37 cellular contexts compared by ENCODE assay signal in genomic region chr12:103303484-103303883, GRCh38.
"Had no signal": no experiment of that assay in that cellular context is flagged by ENCODE, and none has a peak within 500 bp of the region (broad histone marks: within the 10 kb centered on the region; RNA-seq: fewer than 3 reads in every experiment).

No MANE protein-coding gene starts in this region.

- H3K9me3 ChIP-seq: MG63 had no signal

- H3K36me3 ChIP-seq: MG63 had no signal

- H3K4me3 ChIP-seq: MG63 had no signal

- DNase-seq: Kasumi-1, MG63, MM.1S, MV-4-11, NCI-H1048, NCI-H1092, NCI-H1092 treated with DMSO at 0.1 percent for 48 hours, NCI-H1105, NCI-H1105 treated with DMSO at 0.1 percent for 48 hours, NCI-H1417, NCI-H1417 treated with DMSO at 0.1 percent for 48 hours, NCI-H1436, NCI-H1436 treated with DMSO at 0.1 percent for 48 hours, NCI-H146, NCI-H1694, NCI-H1694 treated with DMSO at 0.1 percent for 48 hours, NCI-H187, NCI-H187 treated with DMSO at 0.1 percent for 48 hours, NCI-H1930, NCI-H2029, NCI-H2029 treated with DMSO at 0.1 percent for 48 hours, NCI-H2081, NCI-H2081 treated with DMSO at 0.1 percent for 48 hours, NCI-H2107, NCI-H2171, NCI-H2171 treated with DMSO at 0.1 percent for 48 hours, NCI-H2227 treated with DMSO at 0.1 percent for 48 hours, NCI-H226, NCI-H345, NCI-H446, NCI-H446 treated with DMSO at 0.1 percent for 48 hours, NCI-H510A, NCI-H510A treated with DMSO at 0.1 percent for 48 hours, NCI-H524, NCI-H524 treated with DMSO at 0.1 percent for 48 hours, NCI-H526, NCI-H526 treated with DMSO at 0.1 percent for 48 hours had no signal

- H3K27me3 ChIP-seq: MG63 had no signal
